9 cellular contexts compared by ENCODE assay signal in the genomic region with DNA sequence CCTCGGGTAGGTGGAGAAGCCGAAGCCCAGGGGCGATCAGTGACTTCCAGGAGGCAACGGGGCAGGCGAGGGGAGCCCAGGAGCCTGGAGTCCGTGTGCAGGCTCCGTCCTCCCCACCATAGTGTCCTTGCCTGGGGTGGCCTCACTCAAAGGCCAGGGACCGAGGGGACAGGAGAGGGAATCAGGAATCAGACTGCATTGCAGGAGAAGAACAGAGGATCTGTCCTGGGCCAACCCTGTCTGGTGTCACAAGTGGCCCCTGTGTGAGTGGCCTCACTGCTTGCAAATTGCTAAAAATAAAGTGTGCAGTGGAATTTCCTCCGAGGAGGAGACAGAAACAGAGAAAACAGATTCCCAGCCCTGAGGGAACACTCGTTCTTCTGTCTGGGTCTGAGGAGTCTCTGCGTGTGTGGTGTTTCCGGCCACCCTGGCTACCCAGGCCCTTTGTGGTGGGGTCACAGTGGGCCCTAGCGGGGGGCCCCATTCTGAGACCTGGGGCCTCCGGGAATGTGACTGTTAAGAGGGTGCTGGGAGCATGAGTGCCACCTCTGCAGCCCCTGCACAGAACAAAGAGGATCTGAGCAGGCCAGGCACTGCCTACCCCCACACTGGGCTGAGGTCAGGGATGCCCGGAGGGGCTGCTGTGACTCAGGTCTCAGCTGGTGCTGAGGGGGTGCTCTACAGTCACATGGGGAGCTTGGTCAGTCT. TPM values are rescaled to one million over a fixed set of nuclear protein-coding genes. Genes with fewer than 3 reads are reported as not detected.
DNase-seq lines count a peak whose midpoint lies in the region; ATAC-seq and TF ChIP-seq lines count a peak whose summit lies in the region.
"Had no signal": no experiment of that assay in that cellular context is flagged by ENCODE, and none has a peak within 500 bp of the region (broad histone marks: within the 10 kb centered on the region; RNA-seq: fewer than 3 reads in every experiment).

No MANE protein-coding gene starts in this region.

- peak overlapping the region; percentile 100 for H3K27ac Mint-ChIP-seq in stimulated activated naive CD8-positive, alpha-beta T cell treated with anti-CD3 and anti-CD28 coated beads, Interleukin-15, Interleukin-2, amounts not matched to agents 100 ng/mL and 50 ng/mL, for 24 hours
- peak overlapping the region; percentile 37 to 100 (median 90) for H3K27ac Mint-ChIP-seq in naive thymus-derived CD4-positive, alpha-beta T cell

- peaks cover 0 to 6% (median 0%) of the 10 kb centered on the region in 3 experiments for H3K9me3 ChIP-seq in naive thymus-derived CD4-positive, alpha-beta T cell (ENCODE audit: control insufficient read depth in 2 of 3, low read length in 3 of 3)
- peaks cover 2% of the 10 kb centered on the region for H3K9me3 ChIP-seq in aorta (ENCODE audit: control insufficient read depth, low read length)

- TF ChIP-seq CTCF in coronary artery (IDR thresholded peaks at IDR 0.05): no peak

- H3K27ac ChIP-seq in coronary artery (peak overlapping the region; percentile 87 to 97), aorta (ENCODE audit: low read depth in 1 of 2, low read length in 2 of 2) (peak overlapping the region; percentile 50 to 79)
- H3K27ac ChIP-seq in naive thymus-derived CD4-positive, alpha-beta T cell (ENCODE audit: low read depth, low read length): peak overlapping the region; percentile 97

- H3K36me3 ChIP-seq in naive thymus-derived CD4-positive, alpha-beta T cell (ENCODE audit: control insufficient read depth in 2 of 3, insufficient read depth in 3 of 3, low read length in 3 of 3): peaks cover 23 to 59% (median 24%) of the 10 kb centered on the region in 3 experiments
- no peaks in the 10 kb centered on the region for H3K36me3 ChIP-seq in aorta (ENCODE audit: control insufficient read depth in 1 of 2, insufficient read depth in 2 of 2, low read length in 1 of 2)

- no peak for ATAC-seq in stimulated activated naive CD8-positive, alpha-beta T cell treated with anti-CD3 and anti-CD28 coated beads, Interleukin-15, Interleukin-2, amounts not matched to agents 100 U/mL and 50 U/mL, for 24 hours
- no peak for ATAC-seq in naive thymus-derived CD4-positive, alpha-beta T cell
- peak; percentile 47 for ATAC-seq in aorta (ENCODE audit: low FRiP score)
- no peak for ATAC-seq in GM18861 (IDR thresholded peaks at IDR 0.05; ENCODE audit: unreplicated experiment)
- ATAC-seq in SK-N-SH treated with all-trans-retinoic acid at 6 μM for 48 hours: no peak

- H3K36me3 Mint-ChIP-seq in stimulated activated naive CD8-positive, alpha-beta T cell treated with anti-CD3 and anti-CD28 coated beads, Interleukin-15, Interleukin-2, amounts not matched to agents 100 ng/mL and 50 ng/mL, for 24 hours (ENCODE audit: low read depth): peaks cover 92% of the 10 kb centered on the region
- peaks cover 22 to 78% (median 39%) of the 10 kb centered on the region in 5 donors for H3K36me3 Mint-ChIP-seq in naive thymus-derived CD4-positive, alpha-beta T cell

- peaks cover 78% of the 10 kb centered on the region for H3K4me1 Mint-ChIP-seq in stimulated activated naive CD8-positive, alpha-beta T cell treated with anti-CD3 and anti-CD28 coated beads, Interleukin-15, Interleukin-2, amounts not matched to agents 100 ng/mL and 50 ng/mL, for 24 hours (ENCODE audit: low read depth)
- H3K4me1 Mint-ChIP-seq in naive thymus-derived CD4-positive, alpha-beta T cell: peaks cover 60 to 97% (median 88%) of the 10 kb centered on the region in 7 donors

- H3K9me3 Mint-ChIP-seq in stimulated activated naive CD8-positive, alpha-beta T cell treated with anti-CD3 and anti-CD28 coated beads, Interleukin-15, Interleukin-2, amounts not matched to agents 100 ng/mL and 50 ng/mL, for 24 hours: no peaks in the 10 kb centered on the region
- H3K9me3 Mint-ChIP-seq in naive thymus-derived CD4-positive, alpha-beta T cell: peaks cover 0 to 4% (median 0%) of the 10 kb centered on the region in 11 donors

- peak overlapping the region; percentile 43 for H3K4me3 ChIP-seq in coronary artery
- peak overlapping the region; percentile 30 for H3K4me3 ChIP-seq in naive thymus-derived CD4-positive, alpha-beta T cell (ENCODE audit: low read length)
- no peak overlapping the region for H3K4me3 ChIP-seq in aorta (ENCODE audit: low read length in 2 of 2)

- no peak for DNase-seq in stimulated activated naive CD8-positive, alpha-beta T cell treated with anti-CD3 and anti-CD28 coated beads, Interleukin-15, Interleukin-2, amounts not matched to agents 100 U/mL and 50 U/mL, for 24 hours
- no peak for DNase-seq in coronary artery (ENCODE audit: low spot score)
- DNase-seq in naive thymus-derived CD4-positive, alpha-beta T cell: no peak
- peak in 1 of 2 donors; percentile 67 for DNase-seq in aorta
- DNase-seq in dermis blood vessel endothelial cell: no peak
- DNase-seq: glutamatergic neuron had no signal

- WGBS in aorta, 2 donors: 8 to 11% methylated on average over 15 of the region's 15 CpGs

- intact Hi-C loops in naive thymus-derived CD4-positive, alpha-beta T cell (cut with micrococcal nuclease): no loop called here
- intact Hi-C loops in aorta (cut with DNase I): no loop called here

- CTCF ChIA-PET in naive thymus-derived CD4-positive, alpha-beta T cell (lab: Charles Lee): interaction anchor here (0.6 to 0.9 kb wide), 2 partner anchors 20 to 42 kb away, joined by 3 read pairs; no protein-coding TSS in a partner anchor

- H3K4me3 Mint-ChIP-seq in stimulated activated naive CD8-positive, alpha-beta T cell treated with anti-CD3 and anti-CD28 coated beads, Interleukin-15, Interleukin-2, amounts not matched to agents 100 ng/mL and 50 ng/mL, for 24 hours: peak overlapping the region; percentile 95
- H3K4me3 Mint-ChIP-seq in naive thymus-derived CD4-positive, alpha-beta T cell: peak overlapping the region in 7 of 10 donors; percentile 23 to 100 (median 38)

- POLR2A ChIA-PET in naive thymus-derived CD4-positive, alpha-beta T cell (lab: Charles Lee): interaction anchor here (0.9 to 44.3 kb wide), 5 partner anchors 2 to 51 kb away, joined by 4 to 2417 read pairs (median 135); a partner anchor contains a TSS

- H3K27me3 Mint-ChIP-seq in stimulated activated naive CD8-positive, alpha-beta T cell treated with anti-CD3 and anti-CD28 coated beads, Interleukin-15, Interleukin-2, amounts not matched to agents 100 ng/mL and 50 ng/mL, for 24 hours: no peaks in the 10 kb centered on the region
- H3K27me3 Mint-ChIP-seq in naive thymus-derived CD4-positive, alpha-beta T cell: no peaks in the 10 kb centered on the region

- no peaks in the 10 kb centered on the region for H3K27me3 ChIP-seq in naive thymus-derived CD4-positive, alpha-beta T cell (ENCODE audit: control insufficient read depth in 2 of 2, insufficient read depth in 2 of 2, low read length in 2 of 2)
- H3K27me3 ChIP-seq in aorta (ENCODE audit: control insufficient read depth in 1 of 2, insufficient read depth in 2 of 2, low read length in 1 of 2): no peaks in the 10 kb centered on the region

- H3K4me1 ChIP-seq in naive thymus-derived CD4-positive, alpha-beta T cell (ENCODE audit: control insufficient read depth in 2 of 2, insufficient read depth in 2 of 2, low read length in 2 of 2): peaks cover 90 to 97% of the 10 kb centered on the region in 2 donors
- H3K4me1 ChIP-seq in aorta (ENCODE audit: control insufficient read depth in 1 of 2, insufficient read depth in 2 of 2, low read length in 2 of 2): peaks cover 0 to 7% of the 10 kb centered on the region in 2 donors

TF ChIP-seq in SK-N-SH treated with all-trans-retinoic acid at 6 μM for 48 hours, 23 proteins besides CTCF, POLR2A, EP300 and RAD21 (continues in another document):
- TF ChIP-seq GLIS3 (CRISPR knock-in tag; IDR thresholded peaks at IDR 0.05): no peak
- no peak for TF ChIP-seq ISL1 (CRISPR knock-in tag; IDR thresholded peaks at IDR 0.05)
- TF ChIP-seq, protein P1, sequence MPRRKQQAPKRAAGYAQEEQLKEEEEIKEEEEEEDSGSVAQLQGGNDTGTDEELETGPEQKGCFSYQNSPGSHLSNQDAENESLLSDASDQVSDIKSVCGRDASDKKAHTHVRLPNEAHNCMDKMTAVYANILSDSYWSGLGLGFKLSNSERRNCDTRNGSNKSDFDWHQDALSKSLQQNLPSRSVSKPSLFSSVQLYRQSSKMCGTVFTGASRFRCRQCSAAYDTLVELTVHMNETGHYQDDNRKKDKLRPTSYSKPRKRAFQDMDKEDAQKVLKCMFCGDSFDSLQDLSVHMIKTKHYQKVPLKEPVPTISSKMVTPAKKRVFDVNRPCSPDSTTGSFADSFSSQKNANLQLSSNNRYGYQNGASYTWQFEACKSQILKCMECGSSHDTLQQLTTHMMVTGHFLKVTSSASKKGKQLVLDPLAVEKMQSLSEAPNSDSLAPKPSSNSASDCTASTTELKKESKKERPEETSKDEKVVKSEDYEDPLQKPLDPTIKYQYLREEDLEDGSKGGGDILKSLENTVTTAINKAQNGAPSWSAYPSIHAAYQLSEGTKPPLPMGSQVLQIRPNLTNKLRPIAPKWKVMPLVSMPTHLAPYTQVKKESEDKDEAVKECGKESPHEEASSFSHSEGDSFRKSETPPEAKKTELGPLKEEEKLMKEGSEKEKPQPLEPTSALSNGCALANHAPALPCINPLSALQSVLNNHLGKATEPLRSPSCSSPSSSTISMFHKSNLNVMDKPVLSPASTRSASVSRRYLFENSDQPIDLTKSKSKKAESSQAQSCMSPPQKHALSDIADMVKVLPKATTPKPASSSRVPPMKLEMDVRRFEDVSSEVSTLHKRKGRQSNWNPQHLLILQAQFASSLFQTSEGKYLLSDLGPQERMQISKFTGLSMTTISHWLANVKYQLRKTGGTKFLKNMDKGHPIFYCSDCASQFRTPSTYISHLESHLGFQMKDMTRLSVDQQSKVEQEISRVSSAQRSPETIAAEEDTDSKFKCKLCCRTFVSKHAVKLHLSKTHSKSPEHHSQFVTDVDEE (CRISPR knock-in tag; IDR thresholded peaks at IDR 0.05): no peak
- TF ChIP-seq ZNF8 (CRISPR knock-in tag; IDR thresholded peaks at IDR 0.05): no peak
- no peak for TF ChIP-seq CSDC2 (CRISPR knock-in tag; IDR thresholded peaks at IDR 0.05)
- TF ChIP-seq ESRRG (CRISPR knock-in tag; IDR thresholded peaks at IDR 0.05): no peak

RNA-seq across cellular contexts. Expression of a gene that starts 7.5 kb away (rescaled TPM):
- total RNA-seq in naive thymus-derived CD4-positive, alpha-beta T cell: 100 to 1,000 TPM in 2 of 5 experiments, 10 to 100 TPM in 3; 58.7 to 131 (median 98.2) TPM
- 1 to 10 TPM; 3.7 to 6.6 TPM for polyA plus RNA-seq in naive thymus-derived CD4-positive, alpha-beta T cell
- total RNA-seq in aorta: 10 to 100 TPM; 19.8 to 25.7 TPM
- polyA plus RNA-seq in aorta: 10 to 100 TPM; 10.5 to 43.3 TPM
- 1.1 and 4.4 TPM in 2 replicates for total RNA-seq in dermis blood vessel endothelial cell

RNA-seq across cellular contexts. Expression of a gene that starts 42.1 kb away (rescaled TPM):
- total RNA-seq in naive thymus-derived CD4-positive, alpha-beta T cell: 100 to 1,000 TPM in 3 of 5 experiments, 10 to 100 TPM in 2; 65.9 to 271 (median 197) TPM
- polyA plus RNA-seq in naive thymus-derived CD4-positive, alpha-beta T cell: 10 to 100 TPM; 13.1 to 16.5 TPM
- total RNA-seq in aorta (10 to 100 TPM; 40.1 to 62.3 TPM), dermis blood vessel endothelial cell (20.4 and 81.7 TPM in 2 replicates)
- polyA plus RNA-seq in aorta: 10 to 100 TPM; 25.9 to 66.7 TPM

Comparison
In these comparisons a context has a peak if more than half of its experiments do, and no peak if none do; other contexts are left out.
1. H3K4me3 ChIP-seq: peak in coronary artery (single experiment) and naive thymus-derived CD4-positive, alpha-beta T cell (single experiment); none in aorta (0 of 2).
2. Peak in every context shown above with its lines, with median percentiles within 50 percentile points of each other: H3K27ac ChIP-seq.